19 cellular contexts compared by ENCODE assay signal in the genomic region with DNA sequence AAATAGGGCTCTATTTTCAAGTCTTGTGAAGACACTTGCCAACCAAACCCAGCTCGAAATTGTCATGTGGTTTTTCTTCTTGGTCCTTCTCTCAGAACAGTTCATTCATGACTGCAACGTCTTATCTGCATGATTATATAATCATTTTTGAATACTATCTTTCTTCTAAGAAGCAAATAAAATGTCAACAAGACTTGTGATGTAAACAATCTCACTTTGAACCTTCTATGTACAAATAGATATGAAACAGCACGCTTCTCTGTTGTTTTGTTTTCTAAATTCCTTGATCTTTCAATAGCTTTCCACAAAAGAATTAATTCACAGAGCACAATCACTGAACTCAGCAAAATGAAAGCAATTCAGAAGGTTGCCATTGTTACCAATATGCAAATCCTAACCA.
A peak's percentile ranks its signal among the peaks of the same experiment; 100 is the strongest.
DNase-seq lines count a peak whose midpoint lies in the region; ATAC-seq and TF ChIP-seq lines count a peak whose summit lies in the region.
"Had no signal": no experiment of that assay in that cellular context is flagged by ENCODE, and none has a peak within 500 bp of the region (broad histone marks: within the 10 kb centered on the region; RNA-seq: fewer than 3 reads in every experiment).

No MANE protein-coding gene starts in this region.

- H3K36me3 ChIP-seq in HUES64 (ENCODE audit: insufficient read depth, low read length): no peaks in the 10 kb centered on the region
- H3K36me3 ChIP-seq in right atrium auricular region: no peaks in the 10 kb centered on the region

- TF ChIP-seq CTCF in dorsolateral prefrontal cortex (IDR thresholded peaks at IDR 0.05 in 54 of 56, conservative IDR thresholded peaks at IDR 0.05 in 2 of 56; ENCODE audit: low read depth in 1 of 56, partially characterized antibody in 56 of 56): no peak
- TF ChIP-seq CTCF in right atrium auricular region (IDR thresholded peaks at IDR 0.05): no peak

- H3K27ac ChIP-seq in HUES64 (ENCODE audit: low read depth, low read length) (peak overlapping the region; percentile 55; the same call in 1 of the 2 replicates), dorsolateral prefrontal cortex (peak overlapping the region in 42 of 59 donors; percentile 0 to 72 (median 56)), substantia nigra (ENCODE audit: low read depth, low read length, poor library complexity, severe bottlenecking) (peak overlapping the region; percentile 53), right atrium auricular region (no peak overlapping the region)
- H3K27ac ChIP-seq: SK-N-MC had no signal

- intact Hi-C loops in dorsolateral prefrontal cortex (cut with DNase I): no loop called here

- no peak overlapping the region for H3K9ac ChIP-seq in HUES64 (ENCODE audit: low read depth, low read length)

- H3K27me3 ChIP-seq in HUES64 (ENCODE audit: insufficient read depth, low read length) (no peaks in the 10 kb centered on the region), dorsolateral prefrontal cortex (no peaks in the 10 kb centered on the region), right atrium auricular region (no peaks in the 10 kb centered on the region)

- DNase-seq in dorsolateral prefrontal cortex (no peak), inferior parietal cortex (ENCODE audit: extremely low spot score) (peak; percentile 45), substantia nigra (lab: John Stamatoyannopoulos, UW) (peak in 3 of 49 donors; percentile 0 to 3 (median 0)), right atrium auricular region (ENCODE audit: low spot score) (no peak), middle frontal gyrus (ENCODE audit: extremely low spot score, low spot score) (no peak)
- no peak for DNase-seq in activated CD4-positive, alpha-beta T cell treated with anti-CD3 and anti-CD28 coated beads for 48 hours
- DNase-seq: C1 segment of cervical spinal cord; CD8-positive, alpha-beta memory T cell; HFFc6; MM.1S; NCI-H1092; NCI-H1436 treated with DMSO at 0.1 percent for 48 hours; NCI-H2081; NCI-H2171 treated with DMSO at 0.1 percent for 48 hours; NCI-H446 treated with DMSO at 0.1 percent for 48 hours; Right ventricle myocardium superior had no signal

- WGBS in HUES64: 87% methylated on average over 2 of the region's 3 CpGs

- H3K4me3 ChIP-seq in HUES64 (ENCODE audit: low read length): no peak overlapping the region
- H3K4me3 ChIP-seq in dorsolateral prefrontal cortex: peak overlapping the region in 54 of 59 donors; percentile 0 to 55 (median 31)
- no peak overlapping the region for H3K4me3 ChIP-seq in right atrium auricular region
- H3K4me3 ChIP-seq: SK-N-MC had no signal

- ATAC-seq in HG03439 (IDR thresholded peaks at IDR 0.05; ENCODE audit: unreplicated experiment): no peak

- H3K4me1 ChIP-seq in HUES64 (ENCODE audit: insufficient read depth, low read length) (peaks cover 50% of the 10 kb centered on the region), right atrium auricular region (no peaks in the 10 kb centered on the region)

- no peaks in the 10 kb centered on the region for H3K9me3 ChIP-seq in HUES64 (ENCODE audit: insufficient read depth, low read depth, low read length)
- no peaks in the 10 kb centered on the region for H3K9me3 ChIP-seq in right atrium auricular region

Comparison
In these comparisons a context has a peak if more than half of its experiments do, and no peak if none do; other contexts are left out.
1. H3K27ac ChIP-seq: peak in HUES64 (single experiment), dorsolateral prefrontal cortex (42 of 59) and substantia nigra (single experiment); none in right atrium auricular region (0 of 2).
2. H3K4me3 ChIP-seq: peak in dorsolateral prefrontal cortex (54 of 59); none in HUES64 (single experiment) and right atrium auricular region (0 of 2).